In genomic region chr2:96811916-96812315, GRCh38 we compare ENCODE assay signal across 18 cellular contexts. TPM values are rescaled to one million over a fixed set of nuclear protein-coding genes. Genes with fewer than 3 reads are reported as not detected.
A peak's percentile ranks its signal among the peaks of the same experiment; 100 is the strongest.
DNase-seq lines count a peak whose midpoint lies in the region; ATAC-seq, FAIRE-seq and TF ChIP-seq lines count a peak whose summit lies in the region.
"Had no signal": no experiment of that assay in that cellular context is flagged by ENCODE, and none has a peak within 500 bp of the region (broad histone marks: within the 10 kb centered on the region; RNA-seq: fewer than 3 reads in every experiment).

No MANE protein-coding gene starts in this region.

- no peak overlapping the region for H2AFZ ChIP-seq in IMR-90 (replicated peaks; ENCODE audit: low read length, poor library complexity)

- H4K91ac ChIP-seq in IMR-90 (ENCODE audit: insufficient read depth, low read depth, low read length) = no peak overlapping the region

- no peaks in the 10 kb centered on the region for H3K79me1 ChIP-seq in IMR-90 (ENCODE audit: low read depth in 1 of 2, low read length in 2 of 2)

- ATAC-seq in IMR-90 (ENCODE audit: low read depth) = no peak
- ATAC-seq: activated naive CD4-positive, alpha-beta T cell treated with anti-CD3 and anti-CD28 coated beads, Interleukin-2, amount 50 U/mL, for 72 hours; foreskin keratinocyte; PC-3 had no signal

- no peak overlapping the region for H2BK20ac ChIP-seq in IMR-90 (ENCODE audit: low read depth, low read length)

- H3K9ac ChIP-seq in IMR-90 (ENCODE audit: low read depth, low read length) = no peak overlapping the region

- TF ChIP-seq POLR2A in IMR-90 (IDR thresholded peaks at IDR 0.05; ENCODE audit: low read depth, low read length) = no peak
- no peak for TF ChIP-seq POLR2A in GM12891 (IDR thresholded peaks at IDR 0.05; ENCODE audit: low read depth, low read length)

- intact Hi-C loops in IMR-90 (cut with micrococcal nuclease) = no loop called here

- no peak for FAIRE-seq in GM12891 (lab: Jason Lieb, UNC)

- no peaks in the 10 kb centered on the region; the same call in 1 of the 2 replicates for H4K20me1 ChIP-seq in IMR-90 (ENCODE audit: insufficient read depth, low read length)

- H3K9me3 ChIP-seq in IMR-90 (ENCODE audit: control insufficient read depth, insufficient read depth, low read length) = no peaks in the 10 kb centered on the region
- H3K9me3 ChIP-seq: suprapubic skin had no signal

- H3K4ac ChIP-seq in IMR-90 (ENCODE audit: low read depth, low read length) = no peak overlapping the region

- H3K27me3 ChIP-seq in IMR-90 (ENCODE audit: control insufficient read depth, insufficient read depth, low read length) = no peaks in the 10 kb centered on the region
- H3K27me3 ChIP-seq: brain microvascular endothelial cell, foreskin keratinocyte, suprapubic skin had no signal

- TF ChIP-seq CTCF in IMR-90 (conservative IDR thresholded peaks at IDR 0.05; ENCODE audit: low read depth, low read length) = no peak
- no peak for TF ChIP-seq CTCF in foreskin fibroblast (IDR thresholded peaks at IDR 0.05; ENCODE audit: low read depth, low read length)

- dilution Hi-C loops in IMR-90 (cut with HindIII; ENCODE audit: low sequenced_read_pairs, unreplicated experiment) = no loop called here

- H3K18ac ChIP-seq in IMR-90 (ENCODE audit: low read depth, low read length) = no peak overlapping the region

- POLR2A ChIA-PET in IMR-90 (lab: Charles Lee; ENCODE audit: unreplicated experiment) = no interaction called here

- CTCF ChIA-PET in IMR-90 (lab: Yijun Ruan, JAX) = no interaction called here

- H2BK5ac ChIP-seq in IMR-90 (ENCODE audit: low read depth, low read length, poor library complexity, severe bottlenecking) = no peak overlapping the region

- in situ Hi-C loops in IMR-90 (cut with MboI; ENCODE audit: low sequenced_read_pairs) = no loop called here

- no peak overlapping the region for H4K8ac ChIP-seq in IMR-90 (ENCODE audit: low read depth in 2 of 2, low read length in 2 of 2)

- peaks cover 4% of the 10 kb centered on the region; the same call in 1 of the 2 replicates for H3K9me1 ChIP-seq in IMR-90 (ENCODE audit: insufficient read depth, low read length)

- H3K4me3 ChIP-seq in IMR-90 (ENCODE audit: insufficient read depth, low read depth, low read length) = no peak overlapping the region
- H3K4me3 ChIP-seq in foreskin fibroblast (ENCODE audit: low read depth in 1 of 2, low read length in 2 of 2) = no peak overlapping the region
- H3K4me3 ChIP-seq in skeletal muscle cell (ENCODE audit: low read depth, low read length) = no peak overlapping the region
- H3K4me3 ChIP-seq: SK-N-MC, suprapubic skin had no signal

- no peak overlapping the region for H3K27ac ChIP-seq in IMR-90 (ENCODE audit: insufficient read depth, low read length)
- H3K27ac ChIP-seq: brain microvascular endothelial cell, foreskin keratinocyte, SK-N-MC, suprapubic skin had no signal

- no peak overlapping the region for H2AK9ac ChIP-seq in IMR-90 (replicated peaks; ENCODE audit: low read depth, low read length, poor library complexity)

- no TSS peak for BruUV-seq in IMR-90 (replicated peaks; lab: Mats Ljungman, UMichigan)

- H4K5ac ChIP-seq in IMR-90 (ENCODE audit: low read depth, low read length) = no peak overlapping the region

- 0 out of 2 replicates have a peak, but pooled peaks cover 1% of the 10 kb centered on the region for H3K36me3 ChIP-seq in IMR-90 (ENCODE audit: control insufficient read depth, insufficient read depth, low read length)
- H3K36me3 ChIP-seq: brain microvascular endothelial cell had no signal

- H3K4me2 ChIP-seq in IMR-90 (ENCODE audit: low read depth, low read length) = no peak overlapping the region; the same call in 1 of the 2 replicates

- no CpG with 5 or more reads among the region's 3 CpGs for WGBS in IMR-90 (ENCODE audit: extremely low coverage in 2 of 2, insufficient read length in 1 of 2), 2 experiments

- H3K23ac ChIP-seq in IMR-90 (ENCODE audit: low read depth, low read length) = no peak overlapping the region

- H3K56ac ChIP-seq in IMR-90 (ENCODE audit: extremely low read depth, insufficient read depth, low read length) = no peak overlapping the region

- H3K4me1 ChIP-seq in IMR-90 (ENCODE audit: control insufficient read depth, insufficient read depth, low read length) = peaks cover 7% of the 10 kb centered on the region
- H3K4me1 ChIP-seq: foreskin keratinocyte had no signal

- H2BK15ac ChIP-seq in IMR-90 (ENCODE audit: low read depth, low read length) = no peak overlapping the region

- H2BK120ac ChIP-seq in IMR-90 (ENCODE audit: low read depth, low read length) = no peak overlapping the region

- H3K14ac ChIP-seq in IMR-90 (replicated peaks; ENCODE audit: low read depth, low read length) = no peak overlapping the region

- H2AK5ac ChIP-seq in IMR-90 (ENCODE audit: low read depth, low read length) = no peak overlapping the region

- no peak for TF ChIP-seq RAD21 in IMR-90 (IDR thresholded peaks at IDR 0.05; ENCODE audit: low read length)

- DNase-seq in IMR-90 (peak; percentile 77), foreskin fibroblast (peak; percentile 35 to 68), skeletal muscle cell (ENCODE audit: low read depth) (peak; percentile 90), NCI-H524 treated with DMSO at 0.1 percent for 48 hours (lab: John Stamatoyannopoulos, UW) (no peak), GM12891 (ENCODE audit: insufficient read length, low spot score) (no peak), NCI-H510A treated with DMSO at 0.1 percent for 48 hours (lab: John Stamatoyannopoulos, UW) (no peak)
- DNase-seq: activated T-cell treated with anti-CD3 and anti-CD28 coated beads, Interleukin-2, amount 50 U/mL, for 24 hours; brain microvascular endothelial cell; DND-41; foreskin keratinocyte; NCI-H69; nephron progenitor cell; PC-3; stimulated activated CD4-positive, alpha-beta T cell treated with anti-CD3 and anti-CD28 coated beads, Interleukin-1b, Interleukin-23, amount 100 ng/mL, for 48 hours had no signal

TF ChIP-seq in IMR-90, 13 proteins besides CTCF, POLR2A, EP300 and RAD21 (continues in another document):
- TF ChIP-seq CEBPB (IDR thresholded peaks at IDR 0.05; ENCODE audit: low read depth, low read length) (no peak), MXI1 (IDR thresholded peaks at IDR 0.05; ENCODE audit: borderline replicate concordance, low read depth, low read length) (no peak), NFE2L2 (IDR thresholded peaks at IDR 0.05; ENCODE audit: low read depth, low read length) (no peak), RCOR1 (IDR thresholded peaks at IDR 0.05; ENCODE audit: insufficient replicate concordance, low read length) (no peak), RFX5 (IDR thresholded peaks at IDR 0.05; ENCODE audit: low read depth, low read length) (no peak), FOS (IDR thresholded peaks at IDR 0.05; ENCODE audit: low read depth, low read length) (no peak)

TF ChIP-seq in GM12891, 5 proteins besides CTCF, POLR2A, EP300 and RAD21:
- TF ChIP-seq SPI1 (IDR thresholded peaks at IDR 0.05; ENCODE audit: low read depth, low read length) = no peak
- no peak for TF ChIP-seq POU2F2 (IDR thresholded peaks at IDR 0.05; ENCODE audit: low read depth, low read length)
- TF ChIP-seq PAX5 (IDR thresholded peaks at IDR 0.05; ENCODE audit: insufficient read depth, low read length, severe bottlenecking) = no peak
- TF ChIP-seq POLR2AphosphoS5 (IDR thresholded peaks at IDR 0.05; ENCODE audit: low read depth, low read length) = no peak
- no peak for TF ChIP-seq TAF1 (IDR thresholded peaks at IDR 0.05; ENCODE audit: low read depth, low read length)

RNA-seq across cellular contexts. Expression of gene CNNM3, which starts 4.2 kb away (rescaled TPM):
- 2.2 and 2.3 TPM in 2 replicates for total RNA-seq in IMR-90 (2012; rRNA removed)
- 6.1 and 6.3 TPM in 2 replicates for polyA plus RNA-seq in IMR-90 (2012; rRNA removed)
- polyA plus RNA-seq in IMR-90 (2012; cell fraction: cytosol; rRNA removed) = 4.7 and 6.3 TPM in 2 replicates
- 7.9 and 10.3 TPM in 2 replicates for polyA plus RNA-seq in IMR-90 (2012; cell fraction: nucleus; rRNA removed; ENCODE audit: low replicate concordance)
- polyA plus RNA-seq in GM12891 (2012; ENCODE audit: low read depth, missing spikeins) = 5.2 TPM

RNA-seq across cellular contexts. Expression of gene ANKRD23, which starts 31.9 kb away (rescaled TPM):
- 0.54 and 0.83 TPM in 2 replicates for total RNA-seq in IMR-90 (2012; rRNA removed)
- polyA plus RNA-seq in IMR-90 (2012; rRNA removed) = 1.5 and 1.6 TPM in 2 replicates
- polyA plus RNA-seq in IMR-90 (2012; cell fraction: cytosol; rRNA removed) = 0.19 and 0.77 TPM in 2 replicates
- 9.2 and 17.0 TPM in 2 replicates for polyA plus RNA-seq in IMR-90 (2012; cell fraction: nucleus; rRNA removed; ENCODE audit: low replicate concordance)
- 2.2 TPM for polyA plus RNA-seq in GM12891 (2012; ENCODE audit: low read depth, missing spikeins)
- polyA plus RNA-seq: CD14-positive monocyte had no signal

RNA-seq across cellular contexts. Expression of gene ANKRD39, which starts 45.9 kb away (rescaled TPM):
- total RNA-seq in IMR-90 (2012; rRNA removed) = 12.5 and 13.6 TPM in 2 replicates
- polyA plus RNA-seq in IMR-90 (2012; rRNA removed) = 15.9 and 17.0 TPM in 2 replicates
- 13.1 and 24.9 TPM in 2 replicates for polyA plus RNA-seq in IMR-90 (2012; cell fraction: cytosol; rRNA removed)
- 13.0 and 25.7 TPM in 2 replicates for polyA plus RNA-seq in IMR-90 (2012; cell fraction: nucleus; rRNA removed; ENCODE audit: low replicate concordance)
- 14.9 TPM for polyA plus RNA-seq in GM12891 (2012; ENCODE audit: low read depth, missing spikeins)

RNA-seq across cellular contexts. Expression of gene CNNM4, which starts 51.2 kb away (rescaled TPM):
- total RNA-seq in IMR-90 (2012; rRNA removed) = 1.4 and 2.0 TPM in 2 replicates
- 4.1 and 4.6 TPM in 2 replicates for polyA plus RNA-seq in IMR-90 (2012; rRNA removed)
- 2.7 and 3.6 TPM in 2 replicates for polyA plus RNA-seq in IMR-90 (2012; cell fraction: cytosol; rRNA removed)
- 4.3 TPM in 2 replicates for polyA plus RNA-seq in IMR-90 (2012; cell fraction: nucleus; rRNA removed; ENCODE audit: low replicate concordance)
- 9.2 TPM for polyA plus RNA-seq in GM12891 (2012; ENCODE audit: low read depth, missing spikeins)

RNA-seq across cellular contexts. Expression of gene SEMA4C, which starts 58.0 kb away (rescaled TPM):
- 13.3 and 15.8 TPM in 2 replicates for total RNA-seq in IMR-90 (2012; rRNA removed)
- 24.3 and 25.5 TPM in 2 replicates for polyA plus RNA-seq in IMR-90 (2012; rRNA removed)
- polyA plus RNA-seq in IMR-90 (2012; cell fraction: cytosol; rRNA removed) = 15.1 and 22.2 TPM in 2 replicates
- polyA plus RNA-seq in IMR-90 (2012; cell fraction: nucleus; rRNA removed; ENCODE audit: low replicate concordance) = 38.1 and 86.4 TPM in 2 replicates
- 8.8 TPM for polyA plus RNA-seq in GM12891 (2012; ENCODE audit: low read depth, missing spikeins)

Comparison
In these comparisons a context has a peak if more than half of its experiments do, and no peak if none do; other contexts are left out.
1. DNase-seq: peak in IMR-90 (single experiment), foreskin fibroblast (2 of 2) and skeletal muscle cell (single experiment); none in NCI-H524 treated with DMSO at 0.1 percent for 48 hours (single experiment), GM12891 (single experiment) and NCI-H510A treated with DMSO at 0.1 percent for 48 hours (single experiment).